21 cellular contexts compared by ENCODE assay signal in the genomic region with DNA sequence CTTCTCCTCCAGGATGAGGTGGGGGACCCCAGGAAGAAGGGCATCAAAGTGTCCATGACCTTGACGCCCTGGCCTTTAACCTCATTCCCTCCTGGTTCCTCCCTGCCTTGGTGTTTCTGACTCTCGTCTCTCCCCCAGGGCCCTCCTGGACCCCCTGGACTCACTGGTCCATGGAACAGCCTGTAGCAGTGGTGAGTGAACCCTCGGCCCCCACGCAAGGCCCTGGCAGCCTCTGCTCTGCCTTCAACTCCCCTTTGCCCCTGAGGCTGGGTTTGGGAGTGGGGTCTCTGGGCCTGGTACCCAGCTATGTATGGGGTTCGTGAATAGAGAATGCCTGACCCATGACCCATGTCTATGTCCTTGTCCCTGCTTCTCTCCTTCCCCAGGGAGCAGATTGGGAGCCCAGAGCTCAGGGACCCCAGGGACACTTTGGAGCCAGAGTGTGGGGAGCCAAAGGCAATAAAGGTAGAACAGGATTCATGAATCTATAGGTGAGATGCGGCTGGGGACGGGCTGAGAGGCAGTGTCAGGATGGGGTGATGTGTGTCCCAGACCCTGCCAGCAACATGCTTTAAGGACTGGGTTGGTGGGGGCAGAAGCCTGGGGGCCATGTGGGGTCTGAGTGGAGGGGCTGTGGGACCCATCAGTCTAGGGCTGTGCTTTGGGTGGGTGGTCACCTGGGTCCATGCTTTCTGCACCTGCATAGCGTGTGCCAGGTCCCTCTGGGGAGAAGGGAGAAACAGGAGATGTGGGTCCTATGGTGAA.
"Had no signal": no experiment of that assay in that cellular context is flagged by ENCODE, and none has a peak within 500 bp of the region (broad histone marks: within the 10 kb centered on the region; RNA-seq: fewer than 3 reads in every experiment).

No MANE protein-coding gene starts in this region.

- H3K9me3 ChIP-seq: colonic mucosa, gastrocnemius medialis, heart right ventricle, left lung, lower lobe of right lung, pancreas had no signal

- H3K36me3 Mint-ChIP-seq: memory B cell, mesothelial cell of epicardium, natural killer cell had no signal

- H3K27ac Mint-ChIP-seq: memory B cell, mesothelial cell of epicardium, natural killer cell, progenitor cell of endocrine pancreas had no signal

- H3K27me3 Mint-ChIP-seq: memory B cell had no signal

- H3K4me1 Mint-ChIP-seq: natural killer cell, neural crest cell had no signal

- DNase-seq: cerebellar nuclear complex; colonic mucosa; effector CD4-positive, alpha-beta T cell; gastrocnemius medialis; heart right ventricle; hypothalamus; lower lobe of right lung; natural killer cell; nucleus accumbens; right cardiac atrium; small intestine; stimulated activated CD4-positive, alpha-beta T cell treated with anti-CD3 and anti-CD28 coated beads, Interleukin-12 subunit alpha, Interleukin-12 subunit beta, amount 100 ng/mL, for 4 hours; trophoblast cell had no signal

- H3K36me3 ChIP-seq: colonic mucosa, gastrocnemius medialis, heart right ventricle, left lung, lower lobe of right lung, pancreas had no signal

- ATAC-seq: esophagus mucosa, gastrocnemius medialis, heart right ventricle, left lung, lower lobe of right lung, natural killer cell, pancreas, right cardiac atrium had no signal

- FAIRE-seq: islet of Langerhans, pancreas, small intestine had no signal

- H3K27ac ChIP-seq: colonic mucosa, gastrocnemius medialis, heart right ventricle, left lung, lower lobe of right lung, pancreas had no signal

- H3K9me3 Mint-ChIP-seq: memory B cell, mesothelial cell of epicardium, natural killer cell, neural crest cell had no signal

- H3K4me3 ChIP-seq: colonic mucosa, gastrocnemius medialis, heart right ventricle, left lung, lower lobe of right lung, pancreas had no signal

- H3K4me3 Mint-ChIP-seq: memory B cell, mesothelial cell of epicardium, natural killer cell, neural crest cell had no signal

- H3K27me3 ChIP-seq: colonic mucosa, gastrocnemius medialis, left lung, pancreas had no signal

- H3K4me1 ChIP-seq: colonic mucosa, lower lobe of right lung, pancreas had no signal
